33 cellular contexts compared by ENCODE assay signal in genomic region chr12:130617219-130617618, GRCh38.
DNase-seq lines count a peak whose midpoint lies in the region; ATAC-seq, FAIRE-seq and TF ChIP-seq lines count a peak whose summit lies in the region.
"Had no signal": no experiment of that assay in that cellular context is flagged by ENCODE, and none has a peak within 500 bp of the region (broad histone marks: within the 10 kb centered on the region; RNA-seq: fewer than 3 reads in every experiment).

No MANE protein-coding gene starts in this region.

- TF ChIP-seq RAD21 in HCT116 (IDR thresholded peaks at IDR 0.05; ENCODE audit: low read depth), result no peak

- no peak overlapping the region for H2AFZ ChIP-seq in HCT116 (ENCODE audit: low read depth, low read length, poor library complexity, severe bottlenecking)
- H2AFZ ChIP-seq: GM23248, parathyroid adenoma had no signal

- no peak for TF ChIP-seq CTCF in BE2C (IDR thresholded peaks at IDR 0.05; ENCODE audit: low read depth, low read length)
- no peak for TF ChIP-seq CTCF in HCT116 (IDR thresholded peaks at IDR 0.05 in 2 of 3, conservative IDR thresholded peaks at IDR 0.05 in 1 of 3; ENCODE audit: borderline replicate concordance in 1 of 3, insufficient read depth in 1 of 3, low read depth in 2 of 3, low read length in 2 of 3)
- no peak for TF ChIP-seq CTCF in RWPE1 (conservative IDR thresholded peaks at IDR 0.05; ENCODE audit: low read depth)
- TF ChIP-seq CTCF in D721Med (IDR thresholded peaks at IDR 0.05; ENCODE audit: insufficient read depth, missing control alignments), result no peak
- no peak for TF ChIP-seq CTCF in ascending aorta (IDR thresholded peaks at IDR 0.05)

- no peaks in the 10 kb centered on the region for H3K9me2 ChIP-seq in HCT116 (ENCODE audit: insufficient read depth)

- H3K36me3 ChIP-seq in BE2C (peaks cover 57% of the 10 kb centered on the region), HCT116 (ENCODE audit: control insufficient read depth in 1 of 2, insufficient read depth in 2 of 2, low read length in 2 of 2) (no peaks in the 10 kb centered on the region), ascending aorta (no peaks in the 10 kb centered on the region)
- H3K36me3 ChIP-seq: adrenal gland; BLaER1 treated with 17β-estradiol and CSF1 and Interleukin-3, amounts not matched to agents 10 nM and 100 nM; right atrium auricular region; upper lobe of right lung had no signal

- RAD21 ChIA-PET in HCT116 (lab: Charles Lee; ENCODE audit: low non-redundant PET in 1 of 2, low total read pairs in 2 of 2, uncharacterized antibody in 2 of 2, unreplicated experiment in 2 of 2), result no interaction called here

- no peak overlapping the region for H3K4me2 ChIP-seq in HCT116 (ENCODE audit: low read length)
- H3K4me2 ChIP-seq: BLaER1 treated with 17β-estradiol and CSF1 and Interleukin-3, amounts not matched to agents 10 nM and 100 nM had no signal

- FAIRE-seq in D721Med (lab: Jason Lieb, UNC), result no peak
- FAIRE-seq: GM12891, K562 had no signal

- H3K9me3 ChIP-seq in BE2C (no peaks in the 10 kb centered on the region), HCT116 (ENCODE audit: control insufficient read depth in 1 of 2, insufficient read depth in 1 of 2, low read depth in 1 of 2, low read length in 2 of 2) (no peaks in the 10 kb centered on the region), ascending aorta (no peaks in the 10 kb centered on the region)
- H3K9me3 ChIP-seq: adrenal gland, Caco-2, right atrium auricular region, upper lobe of right lung had no signal

- H3K4me1 ChIP-seq in BE2C (peaks cover 64% of the 10 kb centered on the region), HCT116 (ENCODE audit: control insufficient read depth in 1 of 2, insufficient read depth in 2 of 2, low read length in 2 of 2) (no peaks in the 10 kb centered on the region), ascending aorta (no peaks in the 10 kb centered on the region)
- H3K4me1 ChIP-seq: adrenal gland; BLaER1 treated with 17β-estradiol and CSF1 and Interleukin-3, amounts not matched to agents 10 nM and 100 nM; Caco-2; right atrium auricular region; upper lobe of right lung had no signal

- H3K79me2 ChIP-seq in HCT116 (ENCODE audit: insufficient read depth, low read length), result no peaks in the 10 kb centered on the region

- no peak for ATAC-seq in HCT116
- ATAC-seq: K562; stimulated activated effector memory CD8-positive, alpha-beta T cell treated with anti-CD3 and anti-CD28 coated beads, Interleukin-12 subunit alpha, Interleukin-12 subunit beta, amount 100 ng/mL, for 72 hours; upper lobe of right lung had no signal

- no peak overlapping the region for H3K4me3 ChIP-seq in BE2C (ENCODE audit: low read depth, low read length)
- no peak overlapping the region for H3K4me3 ChIP-seq in HCT116 (replicated peaks in 1 of 2; ENCODE audit: low read depth in 1 of 2, low read length in 2 of 2)
- H3K4me3 ChIP-seq in ascending aorta, result no peak overlapping the region
- H3K4me3 ChIP-seq: adrenal gland; BLaER1 treated with 17β-estradiol and CSF1 and Interleukin-3, amounts not matched to agents 10 nM and 100 nM; GM23248; K562; right atrium auricular region; upper lobe of right lung had no signal

- CTCF ChIA-PET in HCT116 (lab: Charles Lee), result no interaction called here
- CTCF ChIA-PET in RWPE1 (lab: Yijun Ruan, JAX), result interaction anchor here (0.6 to 0.7 kb wide), 2 partner anchors 90 to 575 kb away, joined by 3 read pairs; no protein-coding TSS in a partner anchor

- H3K27ac ChIP-seq in HCT116 (ENCODE audit: low read depth, low read length) (no peak overlapping the region), RWPE1 (no peak overlapping the region), ascending aorta (no peak overlapping the region)
- H3K27ac ChIP-seq: BLaER1 treated with 17β-estradiol and CSF1 and Interleukin-3, amounts not matched to agents 10 nM and 100 nM; GM23248; parathyroid adenoma; right atrium auricular region; upper lobe of right lung; VCaP had no signal

- POLR2A ChIA-PET in HCT116 (lab: Charles Lee) (no interaction called here), RWPE1 (lab: Yijun Ruan, JAX; ENCODE audit: low non-redundant PET) (no interaction called here)

- BruUV-seq in HCT116 (replicated peaks; lab: Mats Ljungman, UMichigan), result no TSS peak

- H3K9ac ChIP-seq in HCT116 (ENCODE audit: low read length), result no peak overlapping the region
- H3K9ac ChIP-seq: BLaER1 treated with 17β-estradiol and CSF1 and Interleukin-3, amounts not matched to agents 10 nM and 100 nM; GM23248; parathyroid adenoma had no signal

- no peaks in the 10 kb centered on the region for H4K20me1 ChIP-seq in HCT116 (ENCODE audit: insufficient read depth)
- H4K20me1 ChIP-seq: BLaER1 treated with 17β-estradiol and CSF1 and Interleukin-3, amounts not matched to agents 10 nM and 100 nM had no signal

- DNase-seq in BE2C, result peak; percentile 88
- no peak for DNase-seq in HCT116 (ENCODE audit: low read depth, low spot score)
- peak; percentile 22 for DNase-seq in RWPE1 (ENCODE audit: low spot score)
- DNase-seq in islet precursor cell, result peak; percentile 98
- DNase-seq in D721Med (ENCODE audit: insufficient read length, low spot score), result no peak
- no peak for DNase-seq in stimulated activated CD4-positive, alpha-beta T cell treated with anti-CD3 and anti-CD28 coated beads, Interleukin-12 subunit alpha, Interleukin-12 subunit beta, amount 100 ng/mL, for 4 hours
- DNase-seq in ascending aorta (ENCODE audit: low spot score in 2 of 2), result no peak
- DNase-seq in AG08395 (ENCODE audit: low spot score), result no peak
- DNase-seq: ACHN; activated CD4-positive, alpha-beta T cell treated with anti-CD3 and anti-CD28 coated beads for 48 hours; activated naive CD4-positive, alpha-beta T cell; activated T-cell treated with anti-CD3 and anti-CD28 coated beads, Interleukin-2, amount 50 U/mL, for 24 hours; Caco-2; effector CD4-positive, alpha-beta T cell; EL; GM23248; head of caudate nucleus; mammary epithelial cell; NCI-H2081; NCI-H345; NCI-H774; Right ventricle myocardium superior; stimulated activated CD4-positive, alpha-beta T cell treated with anti-CD3 and anti-CD28 coated beads, Interleukin-4, amount 100 ng/mL, for 24 hours; substantia nigra; upper lobe of right lung had no signal

- H3K27me3 ChIP-seq in BE2C (no peaks in the 10 kb centered on the region), HCT116 (ENCODE audit: insufficient read depth, low read length) (no peaks in the 10 kb centered on the region), ascending aorta (no peaks in the 10 kb centered on the region)
- H3K27me3 ChIP-seq: adrenal gland; BLaER1 treated with 17β-estradiol and CSF1 and Interleukin-3, amounts not matched to agents 10 nM and 100 nM; right atrium auricular region; upper lobe of right lung had no signal

- no peak for TF ChIP-seq POLR2A in HCT116 (IDR thresholded peaks at IDR 0.05; ENCODE audit: borderline replicate concordance, extremely low read depth, insufficient read depth, insufficient read length)

- intact Hi-C loops in HCT116 (cut with micrococcal nuclease) (no loop called here), ascending aorta (cut with DNase I) (no loop called here)

TF ChIP-seq in HCT116, 20 proteins besides CTCF, POLR2A, EP300 and RAD21:
- no peak for TF ChIP-seq TCF7L2 (IDR thresholded peaks at IDR 0.05; ENCODE audit: borderline replicate concordance, extremely low read depth, insufficient read depth, insufficient read length)
- no peak for TF ChIP-seq REST (IDR thresholded peaks at IDR 0.05; ENCODE audit: low read depth)
- peak; percentile 36 for TF ChIP-seq JUND (IDR thresholded peaks at IDR 0.05)
- no peak for TF ChIP-seq POLR2AphosphoS5 (IDR thresholded peaks at IDR 0.05; ENCODE audit: low read depth, low read length)
- TF ChIP-seq SRF (IDR thresholded peaks at IDR 0.05; ENCODE audit: low read depth), result no peak

Comparison
In these comparisons a context has a peak if more than half of its experiments do, and no peak if none do; other contexts are left out.
1. DNase-seq: peak in BE2C (single experiment), RWPE1 (single experiment) and islet precursor cell (single experiment); none in HCT116 (single experiment), D721Med (single experiment), stimulated activated CD4-positive, alpha-beta T cell treated with anti-CD3 and anti-CD28 coated beads, Interleukin-12 subunit alpha, Interleukin-12 subunit beta, amount 100 ng/mL, for 4 hours (single experiment), ascending aorta (0 of 2) and AG08395 (single experiment).